In the genomic region with DNA sequence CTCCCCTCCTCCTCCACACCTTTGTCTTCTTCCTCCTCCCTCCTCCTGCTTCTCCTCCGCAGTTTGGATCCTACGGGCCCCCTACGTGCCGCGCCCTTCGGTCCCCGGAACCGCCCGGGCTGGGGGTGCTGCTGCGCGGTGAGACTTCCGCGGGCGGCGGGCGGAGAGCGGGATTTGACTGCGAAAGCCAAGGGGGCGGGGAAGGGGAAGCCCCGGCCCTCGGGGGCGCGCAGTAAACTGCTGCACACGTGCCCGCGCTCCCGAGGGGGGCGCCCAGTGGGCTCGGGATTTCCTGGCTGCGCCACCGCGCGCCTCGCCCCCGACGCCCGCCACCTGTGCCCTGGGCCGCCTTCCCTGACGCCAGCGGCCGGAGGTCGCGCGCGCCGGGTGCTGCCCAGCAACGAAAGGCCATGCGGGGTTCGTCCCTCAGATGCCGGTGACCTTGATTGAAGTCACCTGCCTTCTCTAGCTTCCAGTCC, we compare ENCODE assay signal across 1 cellular context.
TF ChIP-seq lines count a peak whose summit lies in the region.

No MANE protein-coding gene starts in this region.

TF ChIP-seq in HepG2, 621 proteins besides CTCF, POLR2A, EP300 and RAD21:
- no peak for TF ChIP-seq KAT7 (CRISPR knock-in tag; IDR thresholded peaks at IDR 0.05; ENCODE audit: borderline replicate concordance)
- TF ChIP-seq ZNF230 (CRISPR knock-in tag; IDR thresholded peaks at IDR 0.05): no peak
- no peak for TF ChIP-seq TFDP2 (CRISPR knock-in tag; IDR thresholded peaks at IDR 0.05)
- TF ChIP-seq, protein P1, sequence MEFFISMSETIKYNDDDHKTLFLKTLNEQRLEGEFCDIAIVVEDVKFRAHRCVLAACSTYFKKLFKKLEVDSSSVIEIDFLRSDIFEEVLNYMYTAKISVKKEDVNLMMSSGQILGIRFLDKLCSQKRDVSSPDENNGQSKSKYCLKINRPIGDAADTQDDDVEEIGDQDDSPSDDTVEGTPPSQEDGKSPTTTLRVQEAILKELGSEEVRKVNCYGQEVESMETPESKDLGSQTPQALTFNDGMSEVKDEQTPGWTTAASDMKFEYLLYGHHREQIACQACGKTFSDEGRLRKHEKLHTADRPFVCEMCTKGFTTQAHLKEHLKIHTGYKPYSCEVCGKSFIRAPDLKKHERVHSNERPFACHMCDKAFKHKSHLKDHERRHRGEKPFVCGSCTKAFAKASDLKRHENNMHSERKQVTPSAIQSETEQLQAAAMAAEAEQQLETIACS (CRISPR knock-in tag; IDR thresholded peaks at IDR 0.05): peak; percentile 85
- TF ChIP-seq SIN3A (IDR thresholded peaks at IDR 0.05; ENCODE audit: borderline replicate concordance, low read depth, low read length): 0 out of 2 replicates have a peak, but pooled peaks have one; percentile 21
- peak; percentile 81 for TF ChIP-seq ZNF777 (CRISPR knock-in tag; IDR thresholded peaks at IDR 0.05)
- TF ChIP-seq SPEN (CRISPR knock-in tag; IDR thresholded peaks at IDR 0.05; ENCODE audit: low read depth): 0 out of 2 replicates have a peak, but pooled peaks have one; percentile 10
- 0 out of 2 replicates have a peak, but pooled peaks have one; percentile 38 for TF ChIP-seq HIVEP1 (CRISPR knock-in tag; IDR thresholded peaks at IDR 0.05)
- no peak for TF ChIP-seq NFE2 (CRISPR knock-in tag; IDR thresholded peaks at IDR 0.05)
- 0 out of 2 replicates have a peak, but pooled peaks have one; percentile 12 for TF ChIP-seq GABPB1 (CRISPR knock-in tag; IDR thresholded peaks at IDR 0.05)
- TF ChIP-seq SP4 (CRISPR knock-in tag; IDR thresholded peaks at IDR 0.05): peak; percentile 21; the same call in 1 of the 2 replicates
- peak; percentile 54 for TF ChIP-seq ZNF687 (CRISPR knock-in tag; IDR thresholded peaks at IDR 0.05)
